In the genomic region with DNA sequence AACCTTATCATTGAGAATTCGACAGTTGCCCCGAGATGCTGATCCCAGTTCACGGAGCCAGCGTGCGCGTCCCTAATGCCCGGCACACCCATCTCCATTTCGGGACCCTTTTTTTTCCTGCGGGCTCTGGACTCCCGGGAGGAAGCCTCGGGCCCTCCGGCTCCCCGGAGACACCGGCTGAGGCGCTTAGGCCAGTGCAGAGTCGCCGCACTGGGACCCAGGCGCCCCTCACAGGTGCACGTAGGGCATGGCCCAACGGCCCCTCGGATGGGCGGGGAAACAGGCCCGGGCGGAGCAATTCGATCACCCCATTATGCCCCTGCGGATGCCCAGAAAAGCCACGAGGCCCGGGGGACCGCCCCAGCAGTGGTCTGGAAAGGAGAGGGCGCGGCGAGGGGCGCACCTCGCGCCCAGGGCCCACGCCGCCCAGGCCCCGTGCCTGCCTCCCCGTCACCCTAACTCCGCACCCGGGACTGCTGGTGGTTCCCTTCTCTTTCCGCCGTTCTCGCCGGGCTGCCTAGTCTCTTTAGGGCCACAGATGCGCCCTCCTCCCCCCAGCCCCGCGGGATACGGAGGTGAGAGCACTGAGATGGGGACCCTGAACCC, we compare ENCODE assay signal across 13 cellular contexts. TPM values are rescaled to one million over a fixed set of nuclear protein-coding genes. Genes with fewer than 3 reads are reported as not detected.
A peak's percentile ranks its signal among the peaks of the same experiment; 100 is the strongest.
DNase-seq lines count a peak whose midpoint lies in the region; ATAC-seq, FAIRE-seq and TF ChIP-seq lines count a peak whose summit lies in the region.
"Had no signal": no experiment of that assay in that cellular context is flagged by ENCODE, and none has a peak within 500 bp of the region (broad histone marks: within the 10 kb centered on the region; RNA-seq: fewer than 3 reads in every experiment).

No MANE protein-coding gene starts in this region.

- H3K9ac ChIP-seq in BLaER1 treated with 17β-estradiol and CSF1 and Interleukin-3, amounts not matched to agents 10 nM and 100 nM: peak overlapping the region in 5 of 11 experiments; percentile 23 to 68 (median 49); a peak in 8 of 22 replicates
- H3K9ac ChIP-seq in astrocyte (ENCODE audit: low read length) (peak overlapping the region; percentile 75), rectal smooth muscle tissue (ENCODE audit: low read length) (no peak overlapping the region)

- no peak for TF ChIP-seq CTCF in astrocyte (IDR thresholded peaks at IDR 0.05; ENCODE audit: insufficient read depth, low read depth, low read length)

- H3K9me3 ChIP-seq in BLaER1 treated with 17β-estradiol and CSF1 and Interleukin-3, amounts not matched to agents 10 nM and 100 nM (replicated peaks in 1 of 11): no peaks in the 10 kb centered on the region
- H3K9me3 ChIP-seq in astrocyte (ENCODE audit: insufficient read depth, low read depth, low read length): no peaks in the 10 kb centered on the region

- H3K4me1 ChIP-seq in BLaER1 treated with 17β-estradiol and CSF1 and Interleukin-3, amounts not matched to agents 10 nM and 100 nM: peaks cover 31 to 96% (median 52%) of the 10 kb centered on the region in 10 experiments
- peaks cover 89% of the 10 kb centered on the region for H3K4me1 ChIP-seq in astrocyte (ENCODE audit: insufficient read depth, low read length)
- H3K4me1 ChIP-seq in rectal smooth muscle tissue (ENCODE audit: control insufficient read depth, insufficient read depth, low read length): peaks cover 28% of the 10 kb centered on the region

- peaks cover 61 to 100% (median 99%) of the 10 kb centered on the region in 11 experiments for H3K27me3 ChIP-seq in BLaER1 treated with 17β-estradiol and CSF1 and Interleukin-3, amounts not matched to agents 10 nM and 100 nM
- H3K27me3 ChIP-seq in astrocyte (ENCODE audit: insufficient read depth, low read length) (no peaks in the 10 kb centered on the region), rectal smooth muscle tissue (ENCODE audit: control insufficient read depth, insufficient read depth, low read length) (peaks cover 6% of the 10 kb centered on the region)

- no peaks in the 10 kb centered on the region for H3K36me3 ChIP-seq in BLaER1 treated with 17β-estradiol and CSF1 and Interleukin-3, amounts not matched to agents 10 nM and 100 nM
- H3K36me3 ChIP-seq in astrocyte (ENCODE audit: insufficient read depth, low read length) (no peaks in the 10 kb centered on the region), rectal smooth muscle tissue (ENCODE audit: control insufficient read depth, insufficient read depth, low read length) (no peaks in the 10 kb centered on the region)

- peak overlapping the region in 9 of 10 experiments; percentile 8 to 50 (median 38); a peak in 13 of 20 replicates for H3K4me3 ChIP-seq in BLaER1 treated with 17β-estradiol and CSF1 and Interleukin-3, amounts not matched to agents 10 nM and 100 nM
- no peak overlapping the region for H3K4me3 ChIP-seq in astrocyte (ENCODE audit: insufficient read depth, low read depth, low read length)
- H3K4me3 ChIP-seq in rectal smooth muscle tissue (ENCODE audit: low read length): peak overlapping the region; percentile 45

- H4K20me1 ChIP-seq in BLaER1 treated with 17β-estradiol and CSF1 and Interleukin-3, amounts not matched to agents 10 nM and 100 nM: peaks cover 6 to 59% (median 31%) of the 10 kb centered on the region in 11 experiments; a peak in 17 of 22 replicates
- no peaks in the 10 kb centered on the region for H4K20me1 ChIP-seq in astrocyte (ENCODE audit: insufficient read depth, low read length)

- no peak overlapping the region for H3K4me3 Mint-ChIP-seq in astrocyte (ENCODE audit: unreplicated experiment)

- peaks cover 10% of the 10 kb centered on the region for H3K79me2 ChIP-seq in astrocyte (ENCODE audit: insufficient read depth, low read length)

- H3K27ac ChIP-seq in BLaER1 treated with 17β-estradiol and CSF1 and Interleukin-3, amounts not matched to agents 10 nM and 100 nM: peak overlapping the region in 4 of 11 experiments; percentile 44 to 97 (median 78); a peak in 9 of 22 replicates
- peak overlapping the region; percentile 99 for H3K27ac ChIP-seq in astrocyte (ENCODE audit: low read depth, low read length)
- H3K27ac ChIP-seq in rectal smooth muscle tissue (ENCODE audit: low read depth, low read length): peak overlapping the region; percentile 90

- no peaks in the 10 kb centered on the region for H3K36me3 Mint-ChIP-seq in astrocyte (ENCODE audit: low read depth, unreplicated experiment)

- peak overlapping the region; percentile 54 to 98 (median 79) for H3K4me2 ChIP-seq in BLaER1 treated with 17β-estradiol and CSF1 and Interleukin-3, amounts not matched to agents 10 nM and 100 nM
- H3K4me2 ChIP-seq in astrocyte (ENCODE audit: low read length): peak overlapping the region; percentile 83

- peaks cover 48% of the 10 kb centered on the region for H3K4me1 Mint-ChIP-seq in astrocyte (ENCODE audit: low read depth, unreplicated experiment)

- ATAC-seq in HG02973 (IDR thresholded peaks at IDR 0.05; ENCODE audit: unreplicated experiment) (no peak), HG02678 (IDR thresholded peaks at IDR 0.05; ENCODE audit: unreplicated experiment) (no peak)

- no peak overlapping the region for H3K27ac Mint-ChIP-seq in astrocyte (ENCODE audit: unreplicated experiment)

- no peak for FAIRE-seq in astrocyte (lab: Jason Lieb, UNC)

- peak overlapping the region; percentile 19 for H2AFZ ChIP-seq in astrocyte (ENCODE audit: low read depth, low read length)

- no peaks in the 10 kb centered on the region for H3K9me3 Mint-ChIP-seq in astrocyte (ENCODE audit: unreplicated experiment)

- H3K27me3 Mint-ChIP-seq in astrocyte (ENCODE audit: low read depth, unreplicated experiment): peaks cover 36% of the 10 kb centered on the region

- DNase-seq in astrocyte (ENCODE audit: low read depth) (no peak), islet precursor cell (peak; percentile 51), SIG-M5 treated with dmso at 0.1 percent for 504 hours (lab: John Stamatoyannopoulos, UW; ENCODE audit: unreplicated experiment) (no peak), SIG-M5 (lab: John Stamatoyannopoulos, UW) (no peak)
- DNase-seq: activated gamma-delta T cell treated with Interleukin-2 at 50 U/mL for 16 hours; AML-193; midbrain; NCI-H2081 treated with DMSO at 0.1 percent for 48 hours; stimulated activated CD4-positive, alpha-beta T cell treated with anti-CD3 and anti-CD28 coated beads, Interleukin-2, amount 100 ng/mL, for 24 hours had no signal

RNA-seq across cellular contexts. Expression of a gene that starts 18.5 kb away (rescaled TPM):
- total RNA-seq in astrocyte: 18.0 and 19.7 TPM in 2 replicates
